ENCODE assay signal across 11 cellular contexts in the genomic region with DNA sequence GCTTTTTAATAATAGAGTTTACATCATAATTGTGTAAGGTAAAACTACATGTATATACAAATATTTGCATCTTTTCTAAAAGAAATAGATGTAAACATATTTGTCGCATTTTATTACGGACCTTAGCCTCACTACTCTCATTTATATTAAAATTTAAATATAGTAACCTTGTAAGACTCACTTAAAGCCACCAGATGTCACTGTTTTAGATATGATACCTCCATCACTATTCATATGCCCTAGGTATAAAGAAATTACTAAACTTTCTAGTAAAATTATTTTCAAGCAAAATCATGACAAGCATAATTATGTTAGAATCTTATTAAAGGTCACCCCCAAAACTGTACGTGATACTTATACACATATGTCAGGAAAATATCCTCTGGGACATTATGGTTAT.
DNase-seq lines count a peak whose midpoint lies in the region; ATAC-seq and TF ChIP-seq lines count a peak whose summit lies in the region.
"Had no signal": no experiment of that assay in that cellular context is flagged by ENCODE, and none has a peak within 500 bp of the region (broad histone marks: within the 10 kb centered on the region; RNA-seq: fewer than 3 reads in every experiment).

No MANE protein-coding gene starts in this region.

- TF ChIP-seq CTCF in astrocyte of the spinal cord (IDR thresholded peaks at IDR 0.05; ENCODE audit: low read depth, low read length) (peak; percentile 7), parathyroid adenoma (IDR thresholded peaks at IDR 0.05) (peak; percentile 9)

- H3K9me3 ChIP-seq in parathyroid adenoma (ENCODE audit: control insufficient read depth, low read length): no peaks in the 10 kb centered on the region

- H3K27ac ChIP-seq in parathyroid adenoma: no peak overlapping the region
- H3K27ac ChIP-seq: left ventricle myocardium inferior had no signal

- H3K4me3 ChIP-seq in astrocyte of the spinal cord (ENCODE audit: low read depth, low read length) (no peak overlapping the region), parathyroid adenoma (ENCODE audit: low read depth, low read length) (no peak overlapping the region)
- H3K4me3 ChIP-seq: left ventricle myocardium inferior had no signal

- in situ Hi-C loops in astrocyte of the spinal cord (cut with HindIII; ENCODE audit: low sequenced_read_pairs): no loop called here

- no peak overlapping the region for H2AFZ ChIP-seq in parathyroid adenoma

- no peaks in the 10 kb centered on the region for H3K27me3 ChIP-seq in parathyroid adenoma (ENCODE audit: control insufficient read depth, insufficient read depth, low read length)

- no peak overlapping the region for H3K9ac ChIP-seq in parathyroid adenoma

- no peaks in the 10 kb centered on the region for H3K4me1 ChIP-seq in parathyroid adenoma
- H3K4me1 ChIP-seq: left ventricle myocardium inferior had no signal

- H3K36me3 ChIP-seq in parathyroid adenoma (ENCODE audit: control insufficient read depth, insufficient read depth, low read length): no peaks in the 10 kb centered on the region
- H3K36me3 ChIP-seq: left ventricle myocardium inferior had no signal

- no peak overlapping the region for H3K4me2 ChIP-seq in parathyroid adenoma (ENCODE audit: low read length)

- DNase-seq in NCI-H1092 treated with DMSO at 0.1 percent for 48 hours (lab: John Stamatoyannopoulos, UW) (peak; percentile 9), NCI-H1092 (lab: John Stamatoyannopoulos, UW) (no peak), NCI-H2227 treated with DMSO at 0.1 percent for 48 hours (lab: John Stamatoyannopoulos, UW) (peak; percentile 2), astrocyte of the spinal cord (ENCODE audit: low read depth, low spot score) (no peak), NCI-H774 (lab: John Stamatoyannopoulos, UW) (no peak), NCI-H2029 (lab: John Stamatoyannopoulos, UW) (no peak)
- DNase-seq: aorta, left ventricle myocardium inferior, retina had no signal

- no peaks in the 10 kb centered on the region for H3K79me2 ChIP-seq in parathyroid adenoma

- ATAC-seq in GM19351 (IDR thresholded peaks at IDR 0.05; ENCODE audit: unreplicated experiment): no peak

Comparison
In these comparisons a context has a peak if more than half of its experiments do, and no peak if none do; other contexts are left out.
1. DNase-seq: peak in NCI-H1092 treated with DMSO at 0.1 percent for 48 hours (single experiment) and NCI-H2227 treated with DMSO at 0.1 percent for 48 hours (single experiment); none in NCI-H1092 (single experiment), astrocyte of the spinal cord (single experiment), NCI-H774 (single experiment) and NCI-H2029 (single experiment).